ENCODE assay signal across 10 cellular contexts in genomic region chr4:85707591-85707990, GRCh38.
DNase-seq lines count a peak whose midpoint lies in the region; ATAC-seq lines count a peak whose summit lies in the region.
"Had no signal": no experiment of that assay in that cellular context is flagged by ENCODE, and none has a peak within 500 bp of the region (broad histone marks: within the 10 kb centered on the region; RNA-seq: fewer than 3 reads in every experiment).

No MANE protein-coding gene starts in this region.

- peak overlapping the region; percentile 53 to 62 for H3K4me3 Mint-ChIP-seq in stimulated activated naive B cell treated with anti-CD40 and anti-IgM and Interleukin-4, amounts not matched to agents 10 μg/mL and 1 μg/mL and 100 μg/mL, for 72 hours
- H3K4me3 Mint-ChIP-seq: dendritic cell treated with granulocyte-macrophage colony-stimulating factor and Interleukin-4, amounts not matched to agents 40 ng/mL and 50 ng/mL, for 4 days had no signal

- peak; percentile 52 for ATAC-seq in left ventricle myocardium superior
- ATAC-seq in HG02798 (IDR thresholded peaks at IDR 0.05; ENCODE audit: poor library complexity, unreplicated experiment) = peak; percentile 85
- ATAC-seq in stimulated activated naive B cell treated with anti-CD40 and anti-IgM and Interleukin-4, amounts not matched to agents 10 μg/mL and 1 μg/mL and 100 μg/mL, for 72 hours (replicated peaks) = peak; percentile 84 to 91

- H3K9me3 Mint-ChIP-seq in stimulated activated naive B cell treated with anti-CD40 and anti-IgM and Interleukin-4, amounts not matched to agents 10 μg/mL and 1 μg/mL and 100 μg/mL, for 72 hours = peaks cover 11 to 20% of the 10 kb centered on the region in 2 donors

- H3K27me3 Mint-ChIP-seq in stimulated activated naive B cell treated with anti-CD40 and anti-IgM and Interleukin-4, amounts not matched to agents 10 μg/mL and 1 μg/mL and 100 μg/mL, for 72 hours = no peaks in the 10 kb centered on the region
- H3K27me3 Mint-ChIP-seq: dendritic cell treated with granulocyte-macrophage colony-stimulating factor and Interleukin-4, amounts not matched to agents 40 ng/mL and 50 ng/mL, for 4 days; progenitor cell of endocrine pancreas had no signal

- peaks cover 34 to 49% of the 10 kb centered on the region in 2 donors for H3K4me1 Mint-ChIP-seq in stimulated activated naive B cell treated with anti-CD40 and anti-IgM and Interleukin-4, amounts not matched to agents 10 μg/mL and 1 μg/mL and 100 μg/mL, for 72 hours

- intact Hi-C loops in left ventricle myocardium superior (cut with micrococcal nuclease) = no loop called here
- intact Hi-C loops in cardiac septum (cut with DNase I) = no loop called here

- peak overlapping the region; percentile 87 for H3K27ac Mint-ChIP-seq in stimulated activated naive B cell treated with anti-CD40 and anti-IgM and Interleukin-4, amounts not matched to agents 10 μg/mL and 1 μg/mL and 100 μg/mL, for 72 hours
- H3K27ac Mint-ChIP-seq: dendritic cell treated with granulocyte-macrophage colony-stimulating factor and Interleukin-4, amounts not matched to agents 40 ng/mL and 50 ng/mL, for 4 days; progenitor cell of endocrine pancreas had no signal

- DNase-seq in left ventricle myocardium superior (no peak), cardiac septum (ENCODE audit: low spot score) (no peak), LHCN-M2 (ENCODE audit: low read depth) (peak; percentile 63), NCI-H524 treated with DMSO at 0.1 percent for 48 hours (lab: John Stamatoyannopoulos, UW) (no peak), NCI-H510A treated with DMSO at 0.1 percent for 48 hours (lab: John Stamatoyannopoulos, UW) (no peak), DMS79 treated with DMSO at 0.1 percent for 48 hours (lab: John Stamatoyannopoulos, UW) (no peak)
- DNase-seq in stimulated activated naive B cell treated with anti-CD40 and anti-IgM and Interleukin-4, amounts not matched to agents 10 μg/mL and 1 μg/mL and 100 μg/mL, for 72 hours = no peak

- peaks cover 11 to 44% of the 10 kb centered on the region in 2 donors for H3K36me3 Mint-ChIP-seq in stimulated activated naive B cell treated with anti-CD40 and anti-IgM and Interleukin-4, amounts not matched to agents 10 μg/mL and 1 μg/mL and 100 μg/mL, for 72 hours
